Comparison of ENCODE assay signal across 8 cellular contexts in genomic region chr1:7669559-7670208, GRCh38.
DNase-seq lines count a peak whose midpoint lies in the region; ATAC-seq lines count a peak whose summit lies in the region.

No MANE protein-coding gene starts in this region.

- peak; percentile 30 for DNase-seq in CMK (ENCODE audit: low read depth)
- peak; percentile 59 for DNase-seq in HT-29 (ENCODE audit: low spot score)
- peak; percentile 30 for DNase-seq in SHP77 treated with DMSO at 0.1 percent for 48 hours (lab: John Stamatoyannopoulos, UW)
- DNase-seq in activated naive CD4-positive, alpha-beta T cell treated with anti-CD3 and anti-CD28 coated beads, Interleukin-2, amount 50 U/mL, for 16 hours, result peak; percentile 65
- peak; percentile 81 for DNase-seq in cardiac septum (ENCODE audit: low spot score)
- DNase-seq in pons (ENCODE audit: low spot score), result peak; percentile 57

- intact Hi-C loops in cardiac septum (cut with DNase I), result loop anchor here (10.0 kb wide), 1 partner anchor 235 kb away; no protein-coding TSS in a partner anchor

- no peak for ATAC-seq in GM21515 (IDR thresholded peaks at IDR 0.05; ENCODE audit: unreplicated experiment)
- ATAC-seq in HG02938 (IDR thresholded peaks at IDR 0.05; ENCODE audit: unreplicated experiment), result no peak

Comparison
In these comparisons a context has a peak if more than half of its experiments do, and no peak if none do; other contexts are left out.
1. DNase-seq: peak in every context shown above with its lines; median percentile 81 in cardiac septum; 65 in activated naive CD4-positive, alpha-beta T cell treated with anti-CD3 and anti-CD28 coated beads, Interleukin-2, amount 50 U/mL, for 16 hours; 59 in HT-29; 57 in pons; 30 in CMK; 30 in SHP77 treated with DMSO at 0.1 percent for 48 hours.